Comparison of ENCODE assay signal across 1 cellular context in the genomic region with DNA sequence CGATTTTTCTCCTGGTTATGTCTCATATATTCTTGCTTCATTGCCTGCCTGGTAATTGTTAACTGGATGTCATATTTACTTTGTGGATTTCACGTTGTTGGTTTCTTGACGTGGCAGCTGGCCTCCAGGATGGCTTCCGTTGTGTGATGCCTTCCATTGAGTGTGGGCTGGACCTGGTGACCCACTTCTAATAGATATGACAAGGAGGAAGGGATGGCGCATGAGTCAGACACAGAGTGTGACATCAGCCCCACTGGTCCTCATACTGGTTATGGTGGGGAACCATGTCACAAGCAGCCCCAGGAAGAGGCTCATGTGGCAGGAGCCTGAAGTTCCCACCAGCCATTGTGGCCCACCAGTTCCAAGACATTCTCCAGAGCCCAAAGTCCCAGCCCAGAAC.
A peak's percentile ranks its signal among the peaks of the same experiment; 100 is the strongest.
TF ChIP-seq lines count a peak whose summit lies in the region.

No MANE protein-coding gene starts in this region.

TF ChIP-seq in K562, 482 proteins besides CTCF, POLR2A, EP300 and RAD21:
- TF ChIP-seq CREM (IDR thresholded peaks at IDR 0.05; ENCODE audit: low read depth) (0 out of 2 replicates have a peak, but pooled peaks have one; percentile 11), FOSL1 (tag; conservative IDR thresholded peaks at IDR 0.05) (peak; percentile 75), MTF1 (CRISPR knock-in tag; IDR thresholded peaks at IDR 0.05; ENCODE audit: borderline replicate concordance) (no peak), MAZ (CRISPR knock-in tag; conservative IDR thresholded peaks at IDR 0.05 in 1 of 2, IDR thresholded peaks at IDR 0.05 in 1 of 2) (no peak), RCOR1 (IDR thresholded peaks at IDR 0.05; ENCODE audit: borderline replicate concordance in 1 of 2, low read depth in 2 of 2, low read length in 2 of 2) (0 out of 4 replicates have a peak, but pooled peaks of 1 of the 2 experiments have one; percentile 9), BCOR (IDR thresholded peaks at IDR 0.05) (no peak), ETV5 (CRISPR knock-in tag; IDR thresholded peaks at IDR 0.05; ENCODE audit: low read depth) (no peak), NUFIP1 (IDR thresholded peaks at IDR 0.05; ENCODE audit: partially characterized antibody) (no peak), TCF7L2 (IDR thresholded peaks at IDR 0.05; ENCODE audit: low read depth, low read length) (no peak), JUN (IDR thresholded peaks at IDR 0.05; ENCODE audit: borderline replicate concordance, low read depth, low read length) (peak; percentile 78), JUN (CRISPR knock-in tag; IDR thresholded peaks at IDR 0.05; ENCODE audit: borderline replicate concordance) (no peak), PTTG1 (tag; IDR thresholded peaks at IDR 0.05; ENCODE audit: low read depth) (no peak), ARID1B (IDR thresholded peaks at IDR 0.05) (peak; percentile 7; the same call in 1 of the 2 replicates), PKNOX1 (IDR thresholded peaks at IDR 0.05) (no peak), CEBPG (CRISPR knock-in tag; IDR thresholded peaks at IDR 0.05) (no peak), CEBPG (tag; conservative IDR thresholded peaks at IDR 0.05 in 1 of 2, IDR thresholded peaks at IDR 0.05 in 1 of 2) (peak in 1 of 2 experiments; percentile 70; a peak in 2 of 4 replicates), JUND (IDR thresholded peaks at IDR 0.05; ENCODE audit: borderline replicate concordance, low read depth, low read length) (peak; percentile 80; the same call in 1 of the 2 replicates), JUND (tag; IDR thresholded peaks at IDR 0.05; ENCODE audit: borderline replicate concordance, low read depth, low read length) (no peak)
- TF ChIP-seq, protein P1, sequence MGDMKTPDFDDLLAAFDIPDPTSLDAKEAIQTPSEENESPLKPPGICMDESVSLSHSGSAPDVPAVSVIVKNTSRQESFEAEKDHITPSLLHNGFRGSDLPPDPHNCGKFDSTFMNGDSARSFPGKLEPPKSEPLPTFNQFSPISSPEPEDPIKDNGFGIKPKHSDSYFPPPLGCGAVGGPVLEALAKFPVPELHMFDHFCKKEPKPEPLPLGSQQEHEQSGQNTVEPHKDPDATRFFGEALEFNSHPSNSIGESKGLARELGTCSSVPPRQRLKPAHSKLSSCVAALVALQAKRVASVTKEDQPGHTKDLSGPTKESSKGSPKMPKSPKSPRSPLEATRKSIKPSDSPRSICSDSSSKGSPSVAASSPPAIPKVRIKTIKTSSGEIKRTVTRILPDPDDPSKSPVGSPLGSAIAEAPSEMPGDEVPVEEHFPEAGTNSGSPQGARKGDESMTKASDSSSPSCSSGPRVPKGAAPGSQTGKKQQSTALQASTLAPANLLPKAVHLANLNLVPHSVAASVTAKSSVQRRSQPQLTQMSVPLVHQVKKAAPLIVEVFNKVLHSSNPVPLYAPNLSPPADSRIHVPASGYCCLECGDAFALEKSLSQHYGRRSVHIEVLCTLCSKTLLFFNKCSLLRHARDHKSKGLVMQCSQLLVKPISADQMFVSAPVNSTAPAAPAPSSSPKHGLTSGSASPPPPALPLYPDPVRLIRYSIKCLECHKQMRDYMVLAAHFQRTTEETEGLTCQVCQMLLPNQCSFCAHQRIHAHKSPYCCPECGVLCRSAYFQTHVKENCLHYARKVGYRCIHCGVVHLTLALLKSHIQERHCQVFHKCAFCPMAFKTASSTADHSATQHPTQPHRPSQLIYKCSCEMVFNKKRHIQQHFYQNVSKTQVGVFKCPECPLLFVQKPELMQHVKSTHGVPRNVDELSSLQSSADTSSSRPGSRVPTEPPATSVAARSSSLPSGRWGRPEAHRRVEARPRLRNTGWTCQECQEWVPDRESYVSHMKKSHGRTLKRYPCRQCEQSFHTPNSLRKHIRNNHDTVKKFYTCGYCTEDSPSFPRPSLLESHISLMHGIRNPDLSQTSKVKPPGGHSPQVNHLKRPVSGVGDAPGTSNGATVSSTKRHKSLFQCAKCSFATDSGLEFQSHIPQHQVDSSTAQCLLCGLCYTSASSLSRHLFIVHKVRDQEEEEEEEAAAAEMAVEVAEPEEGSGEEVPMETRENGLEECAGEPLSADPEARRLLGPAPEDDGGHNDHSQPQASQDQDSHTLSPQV (IDR thresholded peaks at IDR 0.05): 0 out of 2 replicates have a peak, but pooled peaks have one; percentile 9
- TF ChIP-seq, protein P2, sequence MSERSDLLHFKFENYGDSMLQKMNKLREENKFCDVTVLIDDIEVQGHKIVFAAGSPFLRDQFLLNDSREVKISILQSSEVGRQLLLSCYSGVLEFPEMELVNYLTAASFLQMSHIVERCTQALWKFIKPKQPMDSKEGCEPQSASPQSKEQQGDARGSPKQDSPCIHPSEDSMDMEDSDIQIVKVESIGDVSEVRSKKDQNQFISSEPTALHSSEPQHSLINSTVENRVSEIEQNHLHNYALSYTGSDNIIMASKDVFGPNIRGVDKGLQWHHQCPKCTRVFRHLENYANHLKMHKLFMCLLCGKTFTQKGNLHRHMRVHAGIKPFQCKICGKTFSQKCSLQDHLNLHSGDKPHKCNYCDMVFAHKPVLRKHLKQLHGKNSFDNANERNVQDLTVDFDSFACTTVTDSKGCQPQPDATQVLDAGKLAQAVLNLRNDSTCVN (CRISPR knock-in tag; IDR thresholded peaks at IDR 0.05): no peak
- TF ChIP-seq, protein P3, sequence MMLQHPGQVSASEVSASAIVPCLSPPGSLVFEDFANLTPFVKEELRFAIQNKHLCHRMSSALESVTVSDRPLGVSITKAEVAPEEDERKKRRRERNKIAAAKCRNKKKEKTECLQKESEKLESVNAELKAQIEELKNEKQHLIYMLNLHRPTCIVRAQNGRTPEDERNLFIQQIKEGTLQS (IDR thresholded peaks at IDR 0.05): peak; percentile 86
- TF ChIP-seq, protein P3 (CRISPR knock-in tag; conservative IDR thresholded peaks at IDR 0.05): no peak
